Comparison of ENCODE assay signal across 19 cellular contexts in genomic region chr3:47932431-47932830, GRCh38.
A peak's percentile ranks its signal among the peaks of the same experiment; 100 is the strongest.
DNase-seq lines count a peak whose midpoint lies in the region; ATAC-seq and TF ChIP-seq lines count a peak whose summit lies in the region.
"Had no signal": no experiment of that assay in that cellular context is flagged by ENCODE, and none has a peak within 500 bp of the region (broad histone marks: within the 10 kb centered on the region; RNA-seq: fewer than 3 reads in every experiment).

No MANE protein-coding gene starts in this region.

- POLR2A ChIA-PET in Panc1 (lab: Charles Lee), result no interaction called here

- DNase-seq in ELR (ENCODE audit: low read depth) (peak; percentile 34), Panc1 (ENCODE audit: low read depth, low spot score) (no peak), fibroblast of mammary gland (ENCODE audit: low read depth) (peak; percentile 47), non-pigmented ciliary epithelial cell (ENCODE audit: low read depth) (peak; percentile 19), stomach (no peak), pons (ENCODE audit: low spot score) (no peak), glomerular visceral epithelial cell (ENCODE audit: extremely low spot score) (no peak)
- DNase-seq: AML-193, COR-L47, DMS153, MM.1S, NCI-H1105 treated with DMSO at 0.1 percent for 48 hours, NCI-H187, NCI-H226, NCI-H524 treated with DMSO at 0.1 percent for 48 hours, Right ventricle myocardium superior had no signal

- no peak for TF ChIP-seq POLR2A in stomach (IDR thresholded peaks at IDR 0.05)

- BruUV-seq in Panc1 (replicated peaks; lab: Mats Ljungman, UMichigan), result TSS peak; percentile 20

- H3K27me3 ChIP-seq in Panc1 (ENCODE audit: control insufficient read depth, insufficient read depth, low read length), result no peaks in the 10 kb centered on the region
- H3K27me3 ChIP-seq in stomach, result no peaks in the 10 kb centered on the region

- no peaks in the 10 kb centered on the region; the same call in 1 of the 2 replicates for H3K36me3 ChIP-seq in Panc1 (ENCODE audit: control insufficient read depth, insufficient read depth, low read length)
- peaks cover 7 to 11% (median 9%) of the 10 kb centered on the region in 4 donors for H3K36me3 ChIP-seq in stomach

- H3K27ac ChIP-seq in Panc1 (ENCODE audit: low read length), result no peak overlapping the region
- H3K27ac ChIP-seq in stomach, result no peak overlapping the region
- H3K27ac ChIP-seq: KMS-11, SK-N-MC had no signal

- H3K4me1 ChIP-seq in Panc1 (ENCODE audit: control insufficient read depth, insufficient read depth, low read length) (no peaks in the 10 kb centered on the region), stomach (no peaks in the 10 kb centered on the region)

- CTCF ChIA-PET in Panc1 (lab: Charles Lee), result no interaction called here

- in situ Hi-C loops in Panc1 (cut with HindIII; ENCODE audit: low pct_unique_long_range_greater_than_20kb, low sequenced_read_pairs), result no loop called here

- WGBS in stomach, 5 donors, result 88 to 95% (median 91%) methylated on average over 5 of the region's 5 CpGs

- ATAC-seq in Panc1, result no peak
- ATAC-seq: GM23338 had no signal

- TF ChIP-seq CTCF in Panc1 (IDR thresholded peaks at IDR 0.05) (no peak), fibroblast of mammary gland (conservative IDR thresholded peaks at IDR 0.05; ENCODE audit: control insufficient read depth, insufficient read depth, low read depth, low read length) (no peak), stomach (IDR thresholded peaks at IDR 0.05) (no peak)

- no peak overlapping the region for H3K4me3 ChIP-seq in Panc1 (ENCODE audit: low read depth in 2 of 2, low read length in 2 of 2)
- H3K4me3 ChIP-seq in fibroblast of mammary gland (ENCODE audit: control insufficient read depth, low read depth, low read length), result no peak overlapping the region
- H3K4me3 ChIP-seq in stomach, result no peak overlapping the region
- H3K4me3 ChIP-seq: GM23338, SK-N-MC had no signal

- intact Hi-C loops in Panc1 (cut with micrococcal nuclease; ENCODE audit: unreplicated experiment) (no loop called here), stomach (cut with DNase I; ENCODE audit: low total_unique reads) (no loop called here)

- no peak for TF ChIP-seq EP300 in stomach (IDR thresholded peaks at IDR 0.05)

- no peaks in the 10 kb centered on the region for H3K9me3 ChIP-seq in Panc1 (ENCODE audit: control insufficient read depth, insufficient read depth, low read depth, low read length)
- no peaks in the 10 kb centered on the region for H3K9me3 ChIP-seq in stomach

Comparison
In these comparisons a context has a peak if more than half of its experiments do, and no peak if none do; other contexts are left out.
1. DNase-seq: peak in ELR (single experiment), fibroblast of mammary gland (single experiment) and non-pigmented ciliary epithelial cell (single experiment); none in Panc1 (single experiment), stomach (single experiment), pons (single experiment) and glomerular visceral epithelial cell (single experiment).